Comparison of ENCODE assay signal across 8 cellular contexts in genomic region chr12:100199023-100199346, GRCh38. TPM values are rescaled to one million over a fixed set of nuclear protein-coding genes. Genes with fewer than 3 reads are reported as not detected.
DNase-seq lines count a peak whose midpoint lies in the region; ATAC-seq and TF ChIP-seq lines count a peak whose summit lies in the region.

No MANE protein-coding gene starts in this region.

- peak overlapping the region; percentile 55 for H3K4me3 ChIP-seq in SJSA1
- H3K4me3 ChIP-seq in hepatocyte, result peak overlapping the region; percentile 98
- H3K4me3 ChIP-seq in stomach, result peak overlapping the region; percentile 60 to 95 (median 75)

- H3K27ac ChIP-seq in SJSA1 (no peak overlapping the region), hepatocyte (no peak overlapping the region), stomach (peak overlapping the region; percentile 82 to 87 (median 84))

- no peak for TF ChIP-seq POLR2A in stomach (IDR thresholded peaks at IDR 0.05)

- no peaks in the 10 kb centered on the region for H3K9me2 ChIP-seq in hepatocyte (replicated peaks; ENCODE audit: insufficient read depth)

- in situ Hi-C loops in KBM-7 (cut with MboI; ENCODE audit: low pct_unique_long_range_greater_than_20kb, low sequenced_read_pairs), result no loop called here

- WGBS in hepatocyte (ENCODE audit: low lambda C conversion rate, missing lambda C conversion rate), result 25% methylated on average over 6 of the region's 6 CpGs
- WGBS in stomach, 5 donors, result 32 to 46% (median 38%) methylated on average over 6 of the region's 6 CpGs

- H3K4me1 ChIP-seq in SJSA1 (replicated peaks), result peaks cover 14% of the 10 kb centered on the region
- peaks cover 9% of the 10 kb centered on the region for H3K4me1 ChIP-seq in hepatocyte (ENCODE audit: insufficient read depth)
- H3K4me1 ChIP-seq in stomach, result peaks cover 15 to 44% (median 37%) of the 10 kb centered on the region in 4 donors

- H3K36me3 Mint-ChIP-seq in T-helper 1 cell treated with Interleukin-12 subunit alpha and Interleukin-12 subunit beta and Interleukin-4 antibody, amounts not matched to agents 30 μg/mL and 1 μg/mL, for 36 hours (ENCODE audit: low read depth), result peaks cover 22% of the 10 kb centered on the region

- H2AFZ ChIP-seq in hepatocyte, result peak overlapping the region; percentile 83

- DNase-seq in T-helper 1 cell (no peak), SJSA1 (ENCODE audit: low read depth in 1 of 2, low spot score in 2 of 2) (no peak), hepatocyte (ENCODE audit: low spot score) (no peak), stomach (no peak), SIG-M5 (lab: John Stamatoyannopoulos, UW) (no peak), KBM-7 (no peak)

- H3K27me3 Mint-ChIP-seq in T-helper 1 cell treated with Interleukin-12 subunit alpha and Interleukin-12 subunit beta and Interleukin-4 antibody, amounts not matched to agents 30 μg/mL and 1 μg/mL, for 36 hours (ENCODE audit: low read depth), result no peaks in the 10 kb centered on the region

- peaks cover 49% of the 10 kb centered on the region for H3K79me2 ChIP-seq in hepatocyte

- intact Hi-C loops in stomach (cut with DNase I; ENCODE audit: low total_unique reads), result no loop called here

- H3K36me3 ChIP-seq in SJSA1, result no peaks in the 10 kb centered on the region
- no peaks in the 10 kb centered on the region for H3K36me3 ChIP-seq in hepatocyte (replicated peaks; ENCODE audit: insufficient read depth, low read depth)
- peaks cover 0 to 12% (median 6%) of the 10 kb centered on the region in 4 donors for H3K36me3 ChIP-seq in stomach

- TF ChIP-seq EP300 in stomach (IDR thresholded peaks at IDR 0.05), result no peak

- H3K4me1 Mint-ChIP-seq in T-helper 1 cell treated with Interleukin-12 subunit alpha and Interleukin-12 subunit beta and Interleukin-4 antibody, amounts not matched to agents 30 μg/mL and 1 μg/mL, for 36 hours (ENCODE audit: low read depth), result peaks cover 21% of the 10 kb centered on the region

- H4K20me1 ChIP-seq in hepatocyte (ENCODE audit: insufficient read depth, poor library complexity, severe bottlenecking), result no peaks in the 10 kb centered on the region

- H3K27ac Mint-ChIP-seq in T-helper 1 cell treated with Interleukin-12 subunit alpha and Interleukin-12 subunit beta and Interleukin-4 antibody, amounts not matched to agents 30 μg/mL and 1 μg/mL, for 36 hours, result peak overlapping the region; percentile 91

- no peak for TF ChIP-seq CTCF in hepatocyte (IDR thresholded peaks at IDR 0.05; ENCODE audit: poor library complexity)
- no peak for TF ChIP-seq CTCF in stomach (IDR thresholded peaks at IDR 0.05)

- H3K27me3 ChIP-seq in SJSA1 (replicated peaks) (no peaks in the 10 kb centered on the region), hepatocyte (no peaks in the 10 kb centered on the region), stomach (no peaks in the 10 kb centered on the region)

- H3K4me3 Mint-ChIP-seq in T-helper 1 cell treated with Interleukin-12 subunit alpha and Interleukin-12 subunit beta and Interleukin-4 antibody, amounts not matched to agents 30 μg/mL and 1 μg/mL, for 36 hours, result peak overlapping the region; percentile 95

- H3K4me2 ChIP-seq in hepatocyte, result peak overlapping the region; percentile 96

- H3K9me3 Mint-ChIP-seq in T-helper 1 cell treated with Interleukin-12 subunit alpha and Interleukin-12 subunit beta and Interleukin-4 antibody, amounts not matched to agents 30 μg/mL and 1 μg/mL, for 36 hours, result no peaks in the 10 kb centered on the region

- ATAC-seq in HG03342 (IDR thresholded peaks at IDR 0.05; ENCODE audit: unreplicated experiment), result no peak

- H3K9me3 ChIP-seq in SJSA1 (replicated peaks), result no peaks in the 10 kb centered on the region
- no peaks in the 10 kb centered on the region for H3K9me3 ChIP-seq in hepatocyte (ENCODE audit: low read depth)
- no peaks in the 10 kb centered on the region for H3K9me3 ChIP-seq in stomach

RNA-seq across cellular contexts. Expression of gene ACTR6, which starts 1.6 kb away (rescaled TPM):
- total RNA-seq in SJSA1 (2014; rRNA removed; shearing (Covaris generic)), result 20.3 and 44.6 TPM in 2 replicates
- total RNA-seq in hepatocyte, result 21.4 and 38.0 TPM in 2 replicates
- polyA plus RNA-seq in hepatocyte, result 18.0 and 20.4 TPM in 2 replicates
- total RNA-seq in stomach, result 10 to 100 TPM in 2 of 5 donors, 1 to 10 TPM in 2, under 1 TPM in 1; 0.58 to 40.7 (median 8.4) TPM
- 10 to 100 TPM; 12.1 to 17.1 (median 14.7) TPM for polyA plus RNA-seq in stomach

RNA-seq across cellular contexts. Expression of gene BLTP3B, which starts 56.3 kb away (rescaled TPM):
- 17.4 and 33.7 TPM in 2 replicates for total RNA-seq in SJSA1 (2014; rRNA removed; shearing (Covaris generic))
- total RNA-seq in hepatocyte, result 30.1 and 31.8 TPM in 2 replicates
- polyA plus RNA-seq in hepatocyte, result 6.0 and 11.0 TPM in 2 replicates
- total RNA-seq in stomach, result 10 to 100 TPM; 13.9 to 62.6 (median 35.3) TPM
- polyA plus RNA-seq in stomach, result 10 to 100 TPM in 1 of 3 donors, 1 to 10 TPM in 2; 4.7 to 10.3 (median 6.6) TPM

Comparison
In these comparisons a context has a peak if more than half of its experiments do, and no peak if none do; other contexts are left out.
1. H3K27ac ChIP-seq: peak in stomach (5 of 5); none in SJSA1 (single experiment) and hepatocyte (single experiment).
2. Peak in every context shown above with its lines, with median percentiles within 50 percentile points of each other: H3K4me3 ChIP-seq.